Comparison of ENCODE assay signal across 14 cellular contexts in the genomic region with DNA sequence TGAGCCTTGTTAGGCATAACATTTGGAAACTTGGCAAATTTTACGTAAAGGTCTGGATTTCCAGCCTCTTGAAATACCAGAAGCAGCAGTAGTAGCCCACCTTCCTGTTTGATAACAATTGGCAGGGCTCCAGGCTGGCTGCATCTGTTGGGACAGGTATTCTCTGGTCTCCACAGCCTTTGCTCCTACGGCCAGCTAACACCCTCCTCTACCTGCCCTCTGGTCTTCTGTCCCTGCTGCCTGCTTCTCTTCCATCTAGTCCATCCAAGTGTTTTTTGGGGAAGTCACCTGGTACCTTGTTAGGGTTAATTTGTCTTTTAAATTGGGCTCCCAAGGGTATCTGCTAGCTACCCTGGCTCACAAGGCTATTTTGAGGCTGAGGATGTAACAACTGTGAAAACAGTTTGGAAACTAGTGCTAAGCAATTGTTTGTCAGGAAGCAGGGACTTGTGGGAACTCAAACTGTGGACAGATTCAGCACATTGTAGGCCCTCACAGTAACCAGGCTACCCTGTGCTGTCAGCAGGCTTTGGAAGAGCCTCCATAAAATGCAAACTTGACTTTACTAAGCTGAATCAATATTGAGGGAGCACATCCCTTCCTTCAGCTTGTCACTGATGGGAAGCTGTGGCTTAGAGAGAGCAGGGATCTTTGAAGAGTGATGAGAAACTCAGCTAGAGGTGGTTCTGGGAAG. TPM values are rescaled to one million over a fixed set of nuclear protein-coding genes. Genes with fewer than 3 reads are reported as not detected.
DNase-seq lines count a peak whose midpoint lies in the region; ATAC-seq and TF ChIP-seq lines count a peak whose summit lies in the region.
"Had no signal": no experiment of that assay in that cellular context is flagged by ENCODE, and none has a peak within 500 bp of the region (broad histone marks: within the 10 kb centered on the region; RNA-seq: fewer than 3 reads in every experiment).

No MANE protein-coding gene starts in this region.

- no peaks in the 10 kb centered on the region for H3K9me3 Mint-ChIP-seq in activated CD4-positive, alpha-beta T cell treated with anti-CD3 and anti-CD28 coated beads for 36 hours (ENCODE audit: low read depth)
- H3K9me3 Mint-ChIP-seq in IgD-negative memory B cell (no peaks in the 10 kb centered on the region), neural crest cell (no peaks in the 10 kb centered on the region)
- no peaks in the 10 kb centered on the region for H3K9me3 Mint-ChIP-seq in activated T-helper 17 cell treated with anti-CD3 and anti-CD28 coated beads, Interleukin-2, amount 50 U/mL, for 72 hours

- H3K4me3 Mint-ChIP-seq in activated CD4-positive, alpha-beta T cell treated with anti-CD3 and anti-CD28 coated beads for 36 hours, result no peak overlapping the region
- H3K4me3 Mint-ChIP-seq in IgD-negative memory B cell, result no peak overlapping the region
- H3K4me3 Mint-ChIP-seq in activated T-helper 17 cell treated with anti-CD3 and anti-CD28 coated beads, Interleukin-2, amount 50 U/mL, for 72 hours, result no peak overlapping the region
- H3K4me3 Mint-ChIP-seq in neural crest cell, result peak overlapping the region; percentile 10

- peaks cover 59% of the 10 kb centered on the region for H3K4me1 Mint-ChIP-seq in activated CD4-positive, alpha-beta T cell treated with anti-CD3 and anti-CD28 coated beads for 36 hours
- H3K4me1 Mint-ChIP-seq in IgD-negative memory B cell (peaks cover 20 to 47% (median 37%) of the 10 kb centered on the region in 3 donors), neural crest cell (peaks cover 38% of the 10 kb centered on the region)
- H3K4me1 Mint-ChIP-seq in activated T-helper 17 cell treated with anti-CD3 and anti-CD28 coated beads, Interleukin-2, amount 50 U/mL, for 72 hours, result peaks cover 52% of the 10 kb centered on the region

- H3K27ac ChIP-seq in dorsolateral prefrontal cortex, result peak overlapping the region in 14 of 59 donors; percentile 9 to 59 (median 37)
- H3K27ac ChIP-seq: transverse colon had no signal

- H3K27me3 ChIP-seq in dorsolateral prefrontal cortex, result no peaks in the 10 kb centered on the region
- H3K27me3 ChIP-seq: transverse colon had no signal

- no peak for ATAC-seq in activated CD4-positive, alpha-beta T cell treated with anti-CD3 and anti-CD28 coated beads for 36 hours
- no peak for ATAC-seq in activated T-helper 17 cell treated with anti-CD3 and anti-CD28 coated beads, Interleukin-2, amount 50 U/mL, for 72 hours (replicated peaks)
- no peak for ATAC-seq in GM19351 (IDR thresholded peaks at IDR 0.05; ENCODE audit: unreplicated experiment)
- ATAC-seq: activated CD4-positive, CD25-positive, alpha-beta regulatory T cell treated with anti-CD3 and anti-CD28 coated beads, Interleukin-2, amount 50 U/mL, for 24 hours had no signal

- no peaks in the 10 kb centered on the region for H3K27me3 Mint-ChIP-seq in activated CD4-positive, alpha-beta T cell treated with anti-CD3 and anti-CD28 coated beads for 36 hours
- no peaks in the 10 kb centered on the region for H3K27me3 Mint-ChIP-seq in IgD-negative memory B cell
- H3K27me3 Mint-ChIP-seq in activated T-helper 17 cell treated with anti-CD3 and anti-CD28 coated beads, Interleukin-2, amount 50 U/mL, for 72 hours, result no peaks in the 10 kb centered on the region
- H3K27me3 Mint-ChIP-seq in neural crest cell (ENCODE audit: low read depth), result no peaks in the 10 kb centered on the region

- CTCF ChIA-PET in activated CD4-positive, alpha-beta T cell treated with anti-CD3 and anti-CD28 coated beads for 36 hours (lab: Charles Lee), result interaction anchor here (0.8 to 1.6 kb wide), 3 partner anchors 8 to 1010 kb away, joined by 3 to 5 read pairs (median 4); no protein-coding TSS in a partner anchor

- no peak overlapping the region for H3K4me3 ChIP-seq in dorsolateral prefrontal cortex
- H3K4me3 ChIP-seq: transverse colon had no signal

- no peak for TF ChIP-seq CTCF in neural crest cell (conservative IDR thresholded peaks at IDR 0.05)
- TF ChIP-seq CTCF in dorsolateral prefrontal cortex (IDR thresholded peaks at IDR 0.05 in 54 of 56, conservative IDR thresholded peaks at IDR 0.05 in 2 of 56; ENCODE audit: low read depth in 1 of 56, partially characterized antibody in 56 of 56), result no peak

- peak overlapping the region; percentile 51 for H3K27ac Mint-ChIP-seq in activated CD4-positive, alpha-beta T cell treated with anti-CD3 and anti-CD28 coated beads for 36 hours
- peak overlapping the region in 2 of 3 donors; percentile 26 to 53 for H3K27ac Mint-ChIP-seq in IgD-negative memory B cell
- H3K27ac Mint-ChIP-seq in activated T-helper 17 cell treated with anti-CD3 and anti-CD28 coated beads, Interleukin-2, amount 50 U/mL, for 72 hours, result peak overlapping the region; percentile 75
- no peak overlapping the region for H3K27ac Mint-ChIP-seq in neural crest cell (ENCODE audit: unreplicated experiment)

- POLR2A ChIA-PET in activated CD4-positive, alpha-beta T cell treated with anti-CD3 and anti-CD28 coated beads for 36 hours (lab: Charles Lee), result interaction anchor here (0.7 kb wide), 1 partner anchor 1292 kb away, joined by 3 read pairs; no protein-coding TSS in a partner anchor

- intact Hi-C loops in activated CD4-positive, alpha-beta T cell treated with anti-CD3 and anti-CD28 coated beads for 36 hours (cut with DNase I, micrococcal nuclease), result loop anchor here in 1 of 2 experiments (10.0 kb wide), 1 partner anchor 723 kb away; no protein-coding TSS in a partner anchor
- intact Hi-C loops in dorsolateral prefrontal cortex (cut with DNase I), result loop anchor here (10.0 kb wide), 3 partner anchors 613 to 1023 kb away; partner anchors contain the start of gene ZMIZ1 (in 1 of the 2)

- DNase-seq in activated CD4-positive, alpha-beta T cell treated with anti-CD3 and anti-CD28 coated beads for 36 hours, result no peak
- no peak for DNase-seq in activated CD4-positive, alpha-beta T cell treated with anti-CD3 and anti-CD28 coated beads, Interleukin-2, amount 50 U/mL, for 48 hours
- DNase-seq in neural crest cell (ENCODE audit: low read depth, low spot score) (no peak), dorsolateral prefrontal cortex (no peak), NCI-H1417 treated with DMSO at 0.1 percent for 48 hours (lab: John Stamatoyannopoulos, UW) (no peak)
- DNase-seq: amniotic stem cell, foreskin melanocyte, NCI-H1417, NCI-H69, transverse colon had no signal

- peaks cover 58% of the 10 kb centered on the region for H3K36me3 Mint-ChIP-seq in activated CD4-positive, alpha-beta T cell treated with anti-CD3 and anti-CD28 coated beads for 36 hours (ENCODE audit: low read depth)
- H3K36me3 Mint-ChIP-seq in IgD-negative memory B cell (peaks cover 5% of the 10 kb centered on the region), neural crest cell (ENCODE audit: low read depth) (peaks cover 22% of the 10 kb centered on the region)
- peaks cover 64% of the 10 kb centered on the region for H3K36me3 Mint-ChIP-seq in activated T-helper 17 cell treated with anti-CD3 and anti-CD28 coated beads, Interleukin-2, amount 50 U/mL, for 72 hours (ENCODE audit: low read depth)

RNA-seq across cellular contexts. Expression of gene RPS24, which starts 8.5 kb away (rescaled TPM):
- 1,000 to 10,000 TPM; 2,145 to 3,094 TPM for total RNA-seq in activated CD4-positive, alpha-beta T cell treated with anti-CD3 and anti-CD28 coated beads for 36 hours
- 1,078 TPM for polyA plus RNA-seq in IgD-negative memory B cell
- total RNA-seq in activated T-helper 17 cell treated with anti-CD3 and anti-CD28 coated beads, Interleukin-2, amount 50 U/mL, for 72 hours, result 1,000 to 10,000 TPM in 1 of 2 donors, 100 to 1,000 TPM in 1; 890 to 1,474 TPM
- 1,546 and 1,751 TPM in 2 replicates for total RNA-seq in neural crest cell
- 100 to 1,000 TPM; 390 to 630 (median 464) TPM for total RNA-seq in dorsolateral prefrontal cortex

RNA-seq across cellular contexts. Expression of gene POLR3A, which starts 12.9 kb away (rescaled TPM):
- 10 to 100 TPM; 18.3 to 19.3 TPM for total RNA-seq in activated CD4-positive, alpha-beta T cell treated with anti-CD3 and anti-CD28 coated beads for 36 hours
- 6.5 TPM for polyA plus RNA-seq in IgD-negative memory B cell
- total RNA-seq in activated T-helper 17 cell treated with anti-CD3 and anti-CD28 coated beads, Interleukin-2, amount 50 U/mL, for 72 hours, result 10 to 100 TPM; 16.0 to 24.2 TPM
- total RNA-seq in neural crest cell (28.9 and 31.4 TPM in 2 replicates), dorsolateral prefrontal cortex (10 to 100 TPM; 23.2 to 48.6 (median 36.6) TPM)
